In the genomic region with DNA sequence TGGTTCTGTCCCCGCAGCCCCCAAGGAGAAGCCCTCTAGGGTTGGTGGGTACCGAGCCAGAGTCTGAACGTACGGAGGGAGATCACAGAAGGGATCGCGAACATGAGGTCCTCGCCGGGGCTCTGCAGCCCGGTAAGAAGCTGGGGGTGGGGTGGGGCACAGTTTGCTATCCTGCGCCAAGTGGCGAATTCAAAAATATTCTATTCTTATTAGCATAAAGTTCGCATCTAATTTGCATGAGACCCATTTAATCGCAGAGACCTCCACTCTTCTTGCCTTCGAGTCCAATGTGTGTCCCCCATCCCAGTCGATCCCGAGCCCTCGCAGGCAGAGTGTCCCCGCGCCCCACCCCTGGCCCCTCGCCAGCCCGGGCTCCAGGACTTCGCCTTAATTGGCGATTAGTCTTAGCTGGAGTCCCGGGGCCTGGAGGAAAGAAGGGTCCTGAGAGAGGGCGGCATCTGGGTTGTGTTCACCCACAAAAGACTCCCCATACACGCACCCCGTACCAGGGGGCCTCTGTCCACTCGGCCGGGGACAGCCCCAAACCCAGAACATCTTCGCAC, we compare ENCODE assay signal across 8 cellular contexts. TPM values are rescaled to one million over a fixed set of nuclear protein-coding genes. Genes with fewer than 3 reads are reported as not detected.
A peak's percentile ranks its signal among the peaks of the same experiment; 100 is the strongest.
DNase-seq lines count a peak whose midpoint lies in the region; ATAC-seq and TF ChIP-seq lines count a peak whose summit lies in the region.

No MANE protein-coding gene starts in this region.

- H3K36me3 ChIP-seq in Peyer's patch (no peaks in the 10 kb centered on the region), osteoblast (ENCODE audit: insufficient read depth, low read length) (peaks cover 2% of the 10 kb centered on the region)

- TF ChIP-seq POLR2A in Peyer's patch (IDR thresholded peaks at IDR 0.05) = no peak

- POLR2A ChIA-PET in CD4-positive, alpha-beta T cell (lab: Charles Lee) = interaction anchor here (0.5 to 1.2 kb wide), 4 partner anchors 10 to 927 kb away, joined by 3 to 7 read pairs (median 3); a partner anchor contains a TSS

- H3K4me3 ChIP-seq in Peyer's patch (peak overlapping the region; percentile 48 to 66 (median 61)), fibroblast of the aortic adventitia (ENCODE audit: low read depth, low read length) (peak overlapping the region; percentile 72), osteoblast (ENCODE audit: insufficient read depth, low read length) (peak overlapping the region; percentile 82)

- no peak for TF ChIP-seq CTCF in CD4-positive, alpha-beta T cell (IDR thresholded peaks at IDR 0.05)
- TF ChIP-seq CTCF in Peyer's patch (IDR thresholded peaks at IDR 0.05) (no peak), fibroblast of the aortic adventitia (IDR thresholded peaks at IDR 0.05; ENCODE audit: insufficient read depth, low read length) (no peak), osteoblast (IDR thresholded peaks at IDR 0.05; ENCODE audit: extremely low read depth, low read depth, low read length) (no peak)

- H3K27me3 ChIP-seq in CD4-positive, alpha-beta T cell (ENCODE audit: control insufficient read depth, insufficient read depth, low read length) = peaks cover 29% of the 10 kb centered on the region
- H3K27me3 ChIP-seq in Peyer's patch = no peaks in the 10 kb centered on the region
- no peaks in the 10 kb centered on the region for H3K27me3 ChIP-seq in osteoblast (ENCODE audit: insufficient read depth, low read length)

- H3K9me3 Mint-ChIP-seq in CD4-positive, alpha-beta T cell = no peaks in the 10 kb centered on the region

- H3K27ac Mint-ChIP-seq in CD4-positive, alpha-beta T cell = no peak overlapping the region

- peak overlapping the region; percentile 86 for H3K4me3 Mint-ChIP-seq in CD4-positive, alpha-beta T cell

- H4K20me1 ChIP-seq in osteoblast (ENCODE audit: insufficient read depth, low read length) = no peaks in the 10 kb centered on the region

- DNase-seq in CD4-positive, alpha-beta T cell = no peak
- DNase-seq in Peyer's patch (peak in 1 of 3 donors; percentile 62), fibroblast of the aortic adventitia (ENCODE audit: low read depth) (no peak), osteoblast (ENCODE audit: insufficient read length, low spot score, missing footprints) (no peak), RPMI8226 (no peak), NCI-H1092 (lab: John Stamatoyannopoulos, UW) (no peak)
- no peak for DNase-seq in activated CD8-positive, alpha-beta memory T cell treated with anti-CD3 and anti-CD28 coated beads for 24 hours

- H3K4me1 Mint-ChIP-seq in CD4-positive, alpha-beta T cell (ENCODE audit: low read depth) = peaks cover 19% of the 10 kb centered on the region

- H2AFZ ChIP-seq in osteoblast (ENCODE audit: low read length) = peak overlapping the region; percentile 92

- intact Hi-C loops in CD4-positive, alpha-beta T cell (cut with DNase I, micrococcal nuclease) = no loop called here

- no peak overlapping the region for H3K27ac ChIP-seq in CD4-positive, alpha-beta T cell (ENCODE audit: low read depth, low read length)
- H3K27ac ChIP-seq in Peyer's patch (peak overlapping the region; percentile 43 to 87 (median 70)), osteoblast (ENCODE audit: low read depth, low read length) (no peak overlapping the region)

- H3K4me1 ChIP-seq in Peyer's patch (peaks cover 0 to 19% (median 11%) of the 10 kb centered on the region in 4 donors), osteoblast (ENCODE audit: insufficient read depth, low read length) (peaks cover 10% of the 10 kb centered on the region)

- peaks cover 44% of the 10 kb centered on the region for H3K27me3 Mint-ChIP-seq in CD4-positive, alpha-beta T cell

- no peaks in the 10 kb centered on the region for H3K9me3 ChIP-seq in CD4-positive, alpha-beta T cell (ENCODE audit: control insufficient read depth, low read length)
- H3K9me3 ChIP-seq in Peyer's patch (no peaks in the 10 kb centered on the region), osteoblast (ENCODE audit: low read depth, low read length) (no peaks in the 10 kb centered on the region)

- peaks cover 8% of the 10 kb centered on the region for H3K36me3 Mint-ChIP-seq in CD4-positive, alpha-beta T cell (ENCODE audit: low read depth)

- H3K4me2 ChIP-seq in osteoblast (ENCODE audit: insufficient read depth, low read length) = peak overlapping the region; percentile 81

- H3K79me2 ChIP-seq in osteoblast (ENCODE audit: insufficient read depth, low read length) = no peaks in the 10 kb centered on the region

- CTCF ChIA-PET in CD4-positive, alpha-beta T cell (lab: Charles Lee) = no interaction called here

- ATAC-seq in CD4-positive, alpha-beta T cell (ENCODE audit: poor library complexity) = peak; percentile 32
- no peak for ATAC-seq in GM19351 (IDR thresholded peaks at IDR 0.05; ENCODE audit: unreplicated experiment)

RNA-seq across cellular contexts. Expression of a gene that starts 0.6 kb away (rescaled TPM):
- total RNA-seq in CD4-positive, alpha-beta T cell = under 1 TPM; 0.25 to 0.27 TPM
- 10 to 100 TPM in 2 of 4 donors, 1 to 10 TPM in 2; 5.1 to 44.6 (median 8.7) TPM for total RNA-seq in Peyer's patch
- total RNA-seq in fibroblast of the aortic adventitia (ENCODE audit: low replicate concordance) = 18.3 and 64.5 TPM in 2 replicates
- total RNA-seq in osteoblast = 20.6 and 23.9 TPM in 2 replicates

RNA-seq across cellular contexts. Expression of a gene that starts 6.0 kb away (rescaled TPM):
- total RNA-seq in CD4-positive, alpha-beta T cell = 10 to 100 TPM; 28.6 to 29.4 TPM
- total RNA-seq in Peyer's patch (10 to 100 TPM in 3 of 4 donors, 1 to 10 TPM in 1; 4.2 to 15.7 (median 11.5) TPM), fibroblast of the aortic adventitia (ENCODE audit: low replicate concordance) (10.5 and 16.9 TPM in 2 replicates), osteoblast (17.1 and 21.4 TPM in 2 replicates)

RNA-seq across cellular contexts. Expression of a gene that starts 19.6 kb away (rescaled TPM):
- 10 to 100 TPM; 15.1 to 17.3 TPM for total RNA-seq in CD4-positive, alpha-beta T cell
- total RNA-seq in Peyer's patch = 10 to 100 TPM in 3 of 4 donors, 1 to 10 TPM in 1; 9.1 to 52.6 (median 37.9) TPM
- total RNA-seq in fibroblast of the aortic adventitia (ENCODE audit: low replicate concordance) = 12.4 and 19.4 TPM in 2 replicates
- total RNA-seq in osteoblast = 32.4 and 36.6 TPM in 2 replicates

RNA-seq across cellular contexts. Expression of a gene that starts 22.4 kb away (rescaled TPM):
- not detected for total RNA-seq in CD4-positive, alpha-beta T cell
- total RNA-seq in Peyer's patch (under 1 TPM in 1 of 4 donors, not detected in 3; 0.40 TPM), fibroblast of the aortic adventitia (ENCODE audit: low replicate concordance) (1.7 and 6.9 TPM in 2 replicates), osteoblast (1.1 and 2.9 TPM in 2 replicates)

Comparison
In these comparisons a context has a peak if more than half of its experiments do, and no peak if none do; other contexts are left out.
1. H3K27ac ChIP-seq: peak in Peyer's patch (4 of 4); none in CD4-positive, alpha-beta T cell (single experiment) and osteoblast (single experiment).
2. RNA of a gene that starts 0.6 kb away (total RNA-seq): 20.6 to 23.9 TPM in osteoblast, 18.3 to 64.5 TPM in fibroblast of the aortic adventitia and 5.1 to 44.6 TPM in Peyer's patch; 0.25 to 0.27 TPM in CD4-positive, alpha-beta T cell; every median in the first group is over 4 times any median in the second.
3. Peak in every context shown above with its lines, with median percentiles within 50 percentile points of each other: H3K4me3 ChIP-seq.